In genomic region chr7:20748853-20749252, GRCh38 we compare ENCODE assay signal across 40 cellular contexts. TPM values are rescaled to one million over a fixed set of nuclear protein-coding genes. Genes with fewer than 3 reads are reported as not detected.
"Had no signal": no experiment of that assay in that cellular context is flagged by ENCODE, and none has a peak within 500 bp of the region (broad histone marks: within the 10 kb centered on the region; RNA-seq: fewer than 3 reads in every experiment).

No MANE protein-coding gene starts in this region.

- DNase-seq: Karpas-422, Kasumi-1, MG63, MM.1S, MV-4-11, NCI-H1048, NCI-H1092, NCI-H1092 treated with DMSO at 0.1 percent for 48 hours, NCI-H1105, NCI-H1105 treated with DMSO at 0.1 percent for 48 hours, NCI-H1417, NCI-H1417 treated with DMSO at 0.1 percent for 48 hours, NCI-H1436, NCI-H1436 treated with DMSO at 0.1 percent for 48 hours, NCI-H146, NCI-H1694, NCI-H1694 treated with DMSO at 0.1 percent for 48 hours, NCI-H187, NCI-H187 treated with DMSO at 0.1 percent for 48 hours, NCI-H1930, NCI-H2029, NCI-H2029 treated with DMSO at 0.1 percent for 48 hours, NCI-H2081, NCI-H2081 treated with DMSO at 0.1 percent for 48 hours, NCI-H2107, NCI-H2171, NCI-H2171 treated with DMSO at 0.1 percent for 48 hours, NCI-H2227 treated with DMSO at 0.1 percent for 48 hours, NCI-H226, NCI-H345, NCI-H446, NCI-H446 treated with DMSO at 0.1 percent for 48 hours, NCI-H510A, NCI-H510A treated with DMSO at 0.1 percent for 48 hours, NCI-H524, NCI-H524 treated with DMSO at 0.1 percent for 48 hours, NCI-H526 had no signal

- H3K36me3 ChIP-seq: MG63 had no signal

- H3K4me3 ChIP-seq: MG63 had no signal

- H3K9me3 ChIP-seq: MG63 had no signal

- H3K27me3 ChIP-seq: MG63 had no signal

RNA-seq across cellular contexts. Expression of gene SP8, which starts 37.8 kb away (rescaled TPM):
- total RNA-seq: LHCN-M2, M059J, NCI-H460 had no signal
